ENCODE assay signal across 20 cellular contexts in genomic region chr10:112409755-112410154, GRCh38. TPM values are rescaled to one million over a fixed set of nuclear protein-coding genes. Genes with fewer than 3 reads are reported as not detected.
DNase-seq lines count a peak whose midpoint lies in the region; ATAC-seq, FAIRE-seq and TF ChIP-seq lines count a peak whose summit lies in the region.
"Had no signal": no experiment of that assay in that cellular context is flagged by ENCODE, and none has a peak within 500 bp of the region (broad histone marks: within the 10 kb centered on the region; RNA-seq: fewer than 3 reads in every experiment).

No MANE protein-coding gene starts in this region.

- DNase-seq in left ventricle myocardium superior (no peak), right atrium auricular region (ENCODE audit: low spot score) (no peak), small intestine (peak; percentile 47)
- no peak for DNase-seq in effector memory CD8-positive, alpha-beta T cell
- no peak for DNase-seq in activated naive CD4-positive, alpha-beta T cell treated with anti-CD3 and anti-CD28 coated beads, Interleukin-2, amount 10 ng/mL, durations not matched to agents 7 days and 5 days
- no peak for DNase-seq in activated T-helper 1 cell treated with anti-CD3 and anti-CD28 coated beads, Interleukin-12 subunit alpha, Interleukin-12 subunit beta, Interleukin-2, Interleukin-4 antibody, amounts not matched to agents 30 ng/mL and 10 ng/mL and 1 ng/mL, durations not matched to agents 14 hours and 24 hours and 36 hours (ENCODE audit: low spot score)
- DNase-seq: BE2C; C1 segment of cervical spinal cord; CD4-positive, CD25-positive, alpha-beta regulatory T cell; CD8-positive, alpha-beta memory T cell; COR-L47; GOT3; H7; KG1 had no signal

- no peaks in the 10 kb centered on the region for H3K4me1 Mint-ChIP-seq in effector memory CD8-positive, alpha-beta T cell (ENCODE audit: low read depth in 2 of 2)
- no peaks in the 10 kb centered on the region for H3K4me1 Mint-ChIP-seq in activated naive CD4-positive, alpha-beta T cell treated with anti-CD3 and anti-CD28 coated beads, Interleukin-2, amount 10 ng/mL, durations not matched to agents 7 days and 5 days
- peaks cover 10% of the 10 kb centered on the region for H3K4me1 Mint-ChIP-seq in activated T-helper 1 cell treated with anti-CD3 and anti-CD28 coated beads, Interleukin-12 subunit alpha, Interleukin-12 subunit beta, Interleukin-2, Interleukin-4 antibody, amounts not matched to agents 30 ng/mL and 10 ng/mL and 1 ng/mL, durations not matched to agents 14 hours and 24 hours and 36 hours (ENCODE audit: low read depth)

- H3K4me1 ChIP-seq in right atrium auricular region (no peaks in the 10 kb centered on the region), small intestine (ENCODE audit: control insufficient read depth in 2 of 2, insufficient read depth in 1 of 2, low read depth in 1 of 2, low read length in 1 of 2) (no peaks in the 10 kb centered on the region)
- H3K4me1 ChIP-seq: A549, BE2C had no signal

- no peak overlapping the region for H3K27ac ChIP-seq in right atrium auricular region
- no peak overlapping the region for H3K27ac ChIP-seq in small intestine (ENCODE audit: low read depth in 1 of 2, low read length in 1 of 2)
- H3K27ac ChIP-seq: 22Rv1, A549 had no signal

- FAIRE-seq in small intestine (lab: Jason Lieb, UNC), result no peak
- FAIRE-seq: A549, G401.6, GM12891, GM19239 had no signal

- intact Hi-C loops in left ventricle myocardium superior (cut with micrococcal nuclease), result no loop called here
- intact Hi-C loops in activated T-helper 1 cell treated with anti-CD3 and anti-CD28 coated beads, Interleukin-12 subunit alpha, Interleukin-12 subunit beta, Interleukin-2, Interleukin-4 antibody, amounts not matched to agents 30 ng/mL and 10 ng/mL and 1 ng/mL, durations not matched to agents 14 hours and 24 hours and 36 hours (cut with micrococcal nuclease), result no loop called here

- no peaks in the 10 kb centered on the region for H3K27me3 Mint-ChIP-seq in effector memory CD8-positive, alpha-beta T cell
- H3K27me3 Mint-ChIP-seq in activated naive CD4-positive, alpha-beta T cell treated with anti-CD3 and anti-CD28 coated beads, Interleukin-2, amount 10 ng/mL, durations not matched to agents 7 days and 5 days, result no peaks in the 10 kb centered on the region
- no peaks in the 10 kb centered on the region for H3K27me3 Mint-ChIP-seq in activated T-helper 1 cell treated with anti-CD3 and anti-CD28 coated beads, Interleukin-12 subunit alpha, Interleukin-12 subunit beta, Interleukin-2, Interleukin-4 antibody, amounts not matched to agents 30 ng/mL and 10 ng/mL and 1 ng/mL, durations not matched to agents 14 hours and 24 hours and 36 hours (ENCODE audit: insufficient read depth)
- H3K27me3 Mint-ChIP-seq: CD4-positive, CD25-positive, alpha-beta regulatory T cell; CD8-positive, alpha-beta memory T cell had no signal

- no peak for TF ChIP-seq CTCF in right atrium auricular region (IDR thresholded peaks at IDR 0.05)

- H3K27me3 ChIP-seq in right atrium auricular region (no peaks in the 10 kb centered on the region), small intestine (ENCODE audit: control insufficient read depth in 2 of 2, insufficient read depth in 2 of 2, low read length in 2 of 2) (no peaks in the 10 kb centered on the region)

- H3K9me3 Mint-ChIP-seq in effector memory CD8-positive, alpha-beta T cell, result no peaks in the 10 kb centered on the region
- no peaks in the 10 kb centered on the region for H3K9me3 Mint-ChIP-seq in activated naive CD4-positive, alpha-beta T cell treated with anti-CD3 and anti-CD28 coated beads, Interleukin-2, amount 10 ng/mL, durations not matched to agents 7 days and 5 days
- peaks cover 11% of the 10 kb centered on the region for H3K9me3 Mint-ChIP-seq in activated T-helper 1 cell treated with anti-CD3 and anti-CD28 coated beads, Interleukin-12 subunit alpha, Interleukin-12 subunit beta, Interleukin-2, Interleukin-4 antibody, amounts not matched to agents 30 ng/mL and 10 ng/mL and 1 ng/mL, durations not matched to agents 14 hours and 24 hours and 36 hours
- H3K9me3 Mint-ChIP-seq: CD4-positive, CD25-positive, alpha-beta regulatory T cell; CD8-positive, alpha-beta memory T cell had no signal

- no peaks in the 10 kb centered on the region for H3K36me3 ChIP-seq in right atrium auricular region
- peaks cover 25 to 40% of the 10 kb centered on the region in 2 donors for H3K36me3 ChIP-seq in small intestine (ENCODE audit: control insufficient read depth in 2 of 2, insufficient read depth in 2 of 2, low read length in 2 of 2)
- H3K36me3 ChIP-seq: BE2C had no signal

- H3K9me3 ChIP-seq in right atrium auricular region (no peaks in the 10 kb centered on the region), small intestine (ENCODE audit: control insufficient read depth, low read depth) (no peaks in the 10 kb centered on the region)
- H3K9me3 ChIP-seq: A549, BE2C had no signal

- CTCF ChIA-PET in activated naive CD4-positive, alpha-beta T cell treated with anti-CD3 and anti-CD28 coated beads, Interleukin-2, amount 10 ng/mL, durations not matched to agents 7 days and 5 days (lab: Charles Lee), result no interaction called here

- ATAC-seq in left ventricle myocardium superior, result peak; percentile 14
- no peak for ATAC-seq in effector memory CD8-positive, alpha-beta T cell (replicated peaks)
- no peak for ATAC-seq in HG02798 (IDR thresholded peaks at IDR 0.05; ENCODE audit: poor library complexity, unreplicated experiment)
- ATAC-seq: A549 had no signal

- no peak overlapping the region for H3K4me3 Mint-ChIP-seq in effector memory CD8-positive, alpha-beta T cell
- H3K4me3 Mint-ChIP-seq in activated naive CD4-positive, alpha-beta T cell treated with anti-CD3 and anti-CD28 coated beads, Interleukin-2, amount 10 ng/mL, durations not matched to agents 7 days and 5 days, result no peak overlapping the region
- H3K4me3 Mint-ChIP-seq in activated T-helper 1 cell treated with anti-CD3 and anti-CD28 coated beads, Interleukin-12 subunit alpha, Interleukin-12 subunit beta, Interleukin-2, Interleukin-4 antibody, amounts not matched to agents 30 ng/mL and 10 ng/mL and 1 ng/mL, durations not matched to agents 14 hours and 24 hours and 36 hours, result no peak overlapping the region
- H3K4me3 Mint-ChIP-seq: CD4-positive, CD25-positive, alpha-beta regulatory T cell; CD8-positive, alpha-beta memory T cell had no signal

- peak overlapping the region; percentile 5 to 18 for H3K27ac Mint-ChIP-seq in effector memory CD8-positive, alpha-beta T cell
- H3K27ac Mint-ChIP-seq in activated naive CD4-positive, alpha-beta T cell treated with anti-CD3 and anti-CD28 coated beads, Interleukin-2, amount 10 ng/mL, durations not matched to agents 7 days and 5 days, result no peak overlapping the region
- no peak overlapping the region for H3K27ac Mint-ChIP-seq in activated T-helper 1 cell treated with anti-CD3 and anti-CD28 coated beads, Interleukin-12 subunit alpha, Interleukin-12 subunit beta, Interleukin-2, Interleukin-4 antibody, amounts not matched to agents 30 ng/mL and 10 ng/mL and 1 ng/mL, durations not matched to agents 14 hours and 24 hours and 36 hours

- peaks cover 65% of the 10 kb centered on the region for H3K36me3 Mint-ChIP-seq in effector memory CD8-positive, alpha-beta T cell (ENCODE audit: insufficient read depth)
- H3K36me3 Mint-ChIP-seq in activated naive CD4-positive, alpha-beta T cell treated with anti-CD3 and anti-CD28 coated beads, Interleukin-2, amount 10 ng/mL, durations not matched to agents 7 days and 5 days, result peaks cover 56% of the 10 kb centered on the region
- H3K36me3 Mint-ChIP-seq in activated T-helper 1 cell treated with anti-CD3 and anti-CD28 coated beads, Interleukin-12 subunit alpha, Interleukin-12 subunit beta, Interleukin-2, Interleukin-4 antibody, amounts not matched to agents 30 ng/mL and 10 ng/mL and 1 ng/mL, durations not matched to agents 14 hours and 24 hours and 36 hours (ENCODE audit: low read depth), result peaks cover 62% of the 10 kb centered on the region

- WGBS in small intestine, 3 donors, result 17 to 55% (median 38%) methylated on average over 4 of the region's 4 CpGs

- H3K4me3 ChIP-seq in right atrium auricular region (no peak overlapping the region), small intestine (ENCODE audit: low read depth in 1 of 2, low read length in 2 of 2) (no peak overlapping the region)
- H3K4me3 ChIP-seq: A549 had no signal

RNA-seq across cellular contexts. Expression of gene ACSL5, which starts 35.8 kb away (rescaled TPM):
- total RNA-seq in left ventricle myocardium superior, result 6.3 TPM
- 10 to 100 TPM in 1 of 2 donors, 1 to 10 TPM in 1; 9.2 to 12.0 TPM for total RNA-seq in right atrium auricular region
- polyA plus RNA-seq in small intestine, result 100 to 1,000 TPM; 163 to 425 (median 338) TPM
- total RNA-seq in activated T-helper 1 cell treated with anti-CD3 and anti-CD28 coated beads, Interleukin-12 subunit alpha, Interleukin-12 subunit beta, Interleukin-2, Interleukin-4 antibody, amounts not matched to agents 30 ng/mL and 10 ng/mL and 1 ng/mL, durations not matched to agents 14 hours and 24 hours and 36 hours, result 46.7 and 50.7 TPM in 2 replicates

RNA-seq across cellular contexts. Expression of gene ZDHHC6, which starts 37.0 kb away (rescaled TPM):
- total RNA-seq in left ventricle myocardium superior (17.6 TPM), right atrium auricular region (10 to 100 TPM; 11.0 to 12.8 TPM)
- 10 to 100 TPM; 39.1 to 79.8 (median 41.6) TPM for polyA plus RNA-seq in small intestine
- 51.9 and 52.6 TPM in 2 replicates for total RNA-seq in activated T-helper 1 cell treated with anti-CD3 and anti-CD28 coated beads, Interleukin-12 subunit alpha, Interleukin-12 subunit beta, Interleukin-2, Interleukin-4 antibody, amounts not matched to agents 30 ng/mL and 10 ng/mL and 1 ng/mL, durations not matched to agents 14 hours and 24 hours and 36 hours

RNA-seq across cellular contexts. Expression of gene VTI1A, which starts 37.3 kb away (rescaled TPM):
- total RNA-seq in left ventricle myocardium superior, result 22.9 TPM
- 10 to 100 TPM; 21.0 to 29.6 TPM for total RNA-seq in right atrium auricular region
- polyA plus RNA-seq in small intestine, result 10 to 100 TPM; 13.8 to 16.0 (median 15.9) TPM
- 39.4 and 39.9 TPM in 2 replicates for total RNA-seq in activated T-helper 1 cell treated with anti-CD3 and anti-CD28 coated beads, Interleukin-12 subunit alpha, Interleukin-12 subunit beta, Interleukin-2, Interleukin-4 antibody, amounts not matched to agents 30 ng/mL and 10 ng/mL and 1 ng/mL, durations not matched to agents 14 hours and 24 hours and 36 hours

Comparison
In these comparisons a context has a peak if more than half of its experiments do, and no peak if none do; other contexts are left out.
1. H3K27ac Mint-ChIP-seq: peak in effector memory CD8-positive, alpha-beta T cell (2 of 2); none in activated naive CD4-positive, alpha-beta T cell treated with anti-CD3 and anti-CD28 coated beads, Interleukin-2, amount 10 ng/mL, durations not matched to agents 7 days and 5 days (single experiment) and activated T-helper 1 cell treated with anti-CD3 and anti-CD28 coated beads, Interleukin-12 subunit alpha, Interleukin-12 subunit beta, Interleukin-2, Interleukin-4 antibody, amounts not matched to agents 30 ng/mL and 10 ng/mL and 1 ng/mL, durations not matched to agents 14 hours and 24 hours and 36 hours (single experiment).